34 cellular contexts compared by ENCODE assay signal in the genomic region with DNA sequence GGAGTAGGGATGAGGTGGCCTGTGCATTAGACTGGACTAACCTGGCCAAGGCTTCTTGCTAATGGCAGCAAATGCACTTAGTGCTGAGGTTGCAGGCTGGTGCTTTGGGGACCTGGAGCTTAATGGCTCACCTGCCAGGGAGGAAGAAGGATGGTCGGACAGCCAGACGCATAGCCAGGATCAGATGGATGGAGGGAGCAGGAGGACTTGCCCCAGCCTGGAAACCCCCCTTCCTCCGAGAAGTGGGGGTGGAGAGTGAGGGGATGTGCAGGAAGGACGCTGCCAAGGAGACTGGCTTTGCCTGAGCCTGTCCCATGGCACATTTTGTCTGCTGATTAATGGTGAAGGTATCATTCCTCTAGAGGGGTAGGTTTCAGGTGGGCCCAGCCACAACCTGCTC. TPM values are rescaled to one million over a fixed set of nuclear protein-coding genes. Genes with fewer than 3 reads are reported as not detected.
"Had no signal": no experiment of that assay in that cellular context is flagged by ENCODE, and none has a peak within 500 bp of the region (broad histone marks: within the 10 kb centered on the region; RNA-seq: fewer than 3 reads in every experiment).

No MANE protein-coding gene starts in this region.

- H3K4me1 ChIP-seq: parathyroid adenoma, prostate gland had no signal

- DNase-seq: cortex of kidney; effector memory CD8-positive, alpha-beta T cell; erythroblast; esophagus squamous epithelium; foreskin melanocyte; glutamatergic neuron; heart right ventricle; hippocampal formation; kidney glomerular epithelial cell; left colon; left ventricle myocardium superior; lower lobe of right lung; nephron progenitor cell; stimulated activated CD4-positive, alpha-beta T cell treated with anti-CD3 and anti-CD28 coated beads, Interleukin-2, amount 100 ng/mL, for 24 hours; stimulated activated CD4-positive, alpha-beta T cell treated with anti-CD3 and anti-CD28 coated beads, Interleukin-4, amount 100 ng/mL, for 24 hours; stimulated activated naive CD4-positive, alpha-beta T cell treated with Interleukin-2 at 50 U/mL for 16 hours; stomach; thyroid gland; trophoblast cell had no signal

- H3K27me3 ChIP-seq: right atrium auricular region, thyroid gland had no signal

- ATAC-seq: effector memory CD8-positive, alpha-beta T cell; heart right ventricle; left colon; left ventricle myocardium superior; lower lobe of right lung; naive thymus-derived CD8-positive, alpha-beta T cell; sciatic nerve; stimulated activated effector memory CD8-positive, alpha-beta T cell treated with anti-CD3 and anti-CD28 coated beads, Interleukin-12 subunit alpha, Interleukin-12 subunit beta, amount 100 ng/mL, for 72 hours had no signal

- H3K36me3 ChIP-seq: esophagus squamous epithelium, heart right ventricle, lower lobe of right lung, neutrophil, prostate gland, right atrium auricular region, stomach, thyroid gland had no signal

- H3K4me3 ChIP-seq: esophagus squamous epithelium, heart right ventricle, lower lobe of right lung, prostate gland, right atrium auricular region, smooth muscle cell, stomach, thyroid gland had no signal

- H3K27ac ChIP-seq: esophagus squamous epithelium, heart right ventricle, lower lobe of right lung, neutrophil, parathyroid adenoma, prostate gland, right atrium auricular region, stomach, thyroid gland had no signal

- H3K9me3 ChIP-seq: esophagus squamous epithelium, heart right ventricle, lower lobe of right lung, neutrophil, prostate gland, right atrium auricular region, stomach, thyroid gland had no signal

RNA-seq across cellular contexts. Expression of a gene that starts 17.9 kb away (rescaled TPM):
- total RNA-seq: dermis microvascular lymphatic vessel endothelial cell; esophagus squamous epithelium; heart right ventricle; left colon; left ventricle myocardium superior; lower lobe of right lung; mesenteric fat pad; myocyte; naive thymus-derived CD8-positive, alpha-beta T cell; osteoblast; right atrium auricular region; sciatic nerve; smooth muscle cell; subcutaneous adipose tissue; temporal lobe; thyroid gland; urinary bladder had no signal
- polyA plus RNA-seq: heart right ventricle; naive thymus-derived CD8-positive, alpha-beta T cell; smooth muscle cell; stomach; urinary bladder had no signal
